8 cellular contexts compared by ENCODE assay signal in genomic region chr22:38792833-38793232, GRCh38. TPM values are rescaled to one million over a fixed set of nuclear protein-coding genes. Genes with fewer than 3 reads are reported as not detected.
DNase-seq lines count a peak whose midpoint lies in the region; ATAC-seq and TF ChIP-seq lines count a peak whose summit lies in the region.

No MANE protein-coding gene starts in this region.

- no peak for TF ChIP-seq CTCF in CD8-positive, alpha-beta T cell (IDR thresholded peaks at IDR 0.05)
- no peak for TF ChIP-seq CTCF in choroid plexus epithelial cell (conservative IDR thresholded peaks at IDR 0.05; ENCODE audit: low read depth, low read length)
- TF ChIP-seq CTCF in neural cell (IDR thresholded peaks at IDR 0.05; ENCODE audit: poor library complexity, severe bottlenecking), result no peak

- no peak overlapping the region for H3K27ac ChIP-seq in CD8-positive, alpha-beta T cell (ENCODE audit: low read depth, low read length)
- H3K27ac ChIP-seq in neural cell (ENCODE audit: low read length), result peak overlapping the region; percentile 24

- H3K27me3 ChIP-seq in CD8-positive, alpha-beta T cell (ENCODE audit: insufficient read depth, low read length), result no peaks in the 10 kb centered on the region
- H3K27me3 ChIP-seq in neural cell (ENCODE audit: insufficient read depth, low read depth, low read length), result no peaks in the 10 kb centered on the region

- no peak overlapping the region for H3K4me3 ChIP-seq in CD8-positive, alpha-beta T cell (ENCODE audit: low read depth, low read length)
- peak overlapping the region; percentile 65 for H3K4me3 ChIP-seq in choroid plexus epithelial cell (ENCODE audit: low read depth, low read length)
- H3K4me3 ChIP-seq in neural cell (ENCODE audit: low read length), result peak overlapping the region; percentile 78

- peaks cover 15% of the 10 kb centered on the region for H3K4me1 ChIP-seq in CD8-positive, alpha-beta T cell (ENCODE audit: insufficient read depth, low read length)

- no peak for ATAC-seq in CD8-positive, alpha-beta T cell
- ATAC-seq in GM19023 (IDR thresholded peaks at IDR 0.05; ENCODE audit: unreplicated experiment), result no peak

- H3K9me3 ChIP-seq in CD8-positive, alpha-beta T cell (ENCODE audit: low read length), result no peaks in the 10 kb centered on the region
- H3K9me3 ChIP-seq in neural cell (ENCODE audit: low read length), result no peaks in the 10 kb centered on the region

- intact Hi-C loops in CD8-positive, alpha-beta T cell (cut with DNase I, micrococcal nuclease), result loop anchor here in 1 of 2 experiments (5.0 kb wide), 1 partner anchor 136 kb away; the partner anchor contains the start of genes CBY1 and FAM227A

- no peak for TF ChIP-seq RAD21 in neural cell (conservative IDR thresholded peaks at IDR 0.05)

- CTCF ChIA-PET in CD8-positive, alpha-beta T cell (lab: Charles Lee), result interaction anchor here (1.4 kb wide), 1 partner anchor 24 kb away, joined by 5 read pairs; no protein-coding TSS in a partner anchor

- H3K4me3 Mint-ChIP-seq in CD8-positive, alpha-beta T cell, result peak overlapping the region; percentile 92

- no peak for TF ChIP-seq EP300 in neural cell (conservative IDR thresholded peaks at IDR 0.05; ENCODE audit: poor library complexity, severe bottlenecking)

- H3K4me2 ChIP-seq in neural cell (ENCODE audit: low read length), result peak overlapping the region; percentile 80

- peak overlapping the region; percentile 94 for H3K27ac Mint-ChIP-seq in CD8-positive, alpha-beta T cell

- POLR2A ChIA-PET in CD8-positive, alpha-beta T cell (lab: Charles Lee), result no interaction called here

- no peaks in the 10 kb centered on the region for H3K36me3 ChIP-seq in CD8-positive, alpha-beta T cell (ENCODE audit: insufficient read depth, low read length)
- H3K36me3 ChIP-seq in neural cell (ENCODE audit: insufficient read depth, low read length), result no peaks in the 10 kb centered on the region

- no peak overlapping the region for H2AFZ ChIP-seq in neural cell (ENCODE audit: low read depth, low read length)

- no peaks in the 10 kb centered on the region for H4K20me1 ChIP-seq in neural cell (ENCODE audit: insufficient read depth)

- no peak for DNase-seq in CD8-positive, alpha-beta T cell
- peak; percentile 79 for DNase-seq in M059J (ENCODE audit: low read depth)
- DNase-seq in choroid plexus epithelial cell (ENCODE audit: low read depth), result peak; percentile 34
- DNase-seq in NCI-H82 (lab: John Stamatoyannopoulos, UW), result no peak
- DNase-seq in RPMI8226, result no peak
- no peak for DNase-seq in NCI-H526 treated with DMSO at 0.1 percent for 48 hours (lab: John Stamatoyannopoulos, UW)

- H3F3A ChIP-seq in neural cell (ENCODE audit: insufficient read depth, low read length, poor library complexity, severe bottlenecking), result no peaks in the 10 kb centered on the region

- H3K36me3 Mint-ChIP-seq in CD8-positive, alpha-beta T cell, result peaks cover 3% of the 10 kb centered on the region

- peaks cover 20% of the 10 kb centered on the region for H3K4me1 Mint-ChIP-seq in CD8-positive, alpha-beta T cell (ENCODE audit: low read depth)

- peak overlapping the region; percentile 71 for H3K9ac ChIP-seq in neural cell (ENCODE audit: low read length)

- no peaks in the 10 kb centered on the region for H3K9me2 ChIP-seq in neural cell (ENCODE audit: insufficient read depth, low read length)

- H3K27me3 Mint-ChIP-seq in CD8-positive, alpha-beta T cell (ENCODE audit: low read depth), result peaks cover 10% of the 10 kb centered on the region

- peaks cover 12% of the 10 kb centered on the region for H3K79me2 ChIP-seq in neural cell (replicated peaks; ENCODE audit: insufficient read depth, low read length)

- H3K9me3 Mint-ChIP-seq in CD8-positive, alpha-beta T cell, result no peaks in the 10 kb centered on the region

TF ChIP-seq in neural cell, 6 proteins besides CTCF, POLR2A, EP300 and RAD21:
- TF ChIP-seq MXI1 (conservative IDR thresholded peaks at IDR 0.05; ENCODE audit: poor library complexity, severe bottlenecking), result no peak
- TF ChIP-seq TAF1 (IDR thresholded peaks at IDR 0.05; ENCODE audit: low read depth), result no peak
- no peak for TF ChIP-seq POLR2AphosphoS5 (IDR thresholded peaks at IDR 0.05)
- TF ChIP-seq EZH2 (IDR thresholded peaks at IDR 0.05; ENCODE audit: borderline replicate concordance, insufficient read depth, low read length, poor library complexity, severe bottlenecking), result no peak
- TF ChIP-seq REST (IDR thresholded peaks at IDR 0.05; ENCODE audit: borderline replicate concordance), result no peak
- no peak for TF ChIP-seq SMC3 (conservative IDR thresholded peaks at IDR 0.05; ENCODE audit: poor library complexity)

RNA-seq across cellular contexts. Expression of gene DNAL4, which starts 1.1 kb away (rescaled TPM):
- 1 to 10 TPM; 2.5 to 3.6 TPM for total RNA-seq in CD8-positive, alpha-beta T cell
- 6.9 and 13.2 TPM in 2 replicates for total RNA-seq in M059J (2014; rRNA removed; shearing (Covaris generic))
- 94.4 and 95.0 TPM in 2 replicates for polyA plus RNA-seq in neural cell
- polyA minus RNA-seq in neural cell, result 31.5 and 35.8 TPM in 2 replicates

RNA-seq across cellular contexts. Expression of gene SUN2, which starts 37.0 kb away (rescaled TPM):
- total RNA-seq in CD8-positive, alpha-beta T cell, result 100 to 1,000 TPM; 431 to 454 TPM
- total RNA-seq in M059J (2014; rRNA removed; shearing (Covaris generic)), result 33.0 and 67.3 TPM in 2 replicates
- polyA plus RNA-seq in neural cell, result 156 and 172 TPM in 2 replicates
- polyA minus RNA-seq in neural cell, result 111 and 142 TPM in 2 replicates

RNA-seq across cellular contexts. Expression of gene NPTXR, which starts 51.0 kb away (rescaled TPM):
- 1 to 10 TPM; 3.1 to 3.7 TPM for total RNA-seq in CD8-positive, alpha-beta T cell
- total RNA-seq in M059J (2014; rRNA removed; shearing (Covaris generic)), result 0.76 and 1.9 TPM in 2 replicates
- 17.0 and 19.3 TPM in 2 replicates for polyA plus RNA-seq in neural cell
- polyA minus RNA-seq in neural cell, result 32.4 and 33.8 TPM in 2 replicates

Comparison
In these comparisons a context has a peak if more than half of its experiments do, and no peak if none do; other contexts are left out.
1. DNase-seq: peak in M059J (single experiment) and choroid plexus epithelial cell (single experiment); none in CD8-positive, alpha-beta T cell (0 of 7), NCI-H82 (single experiment), RPMI8226 (single experiment) and NCI-H526 treated with DMSO at 0.1 percent for 48 hours (single experiment).